Comparison of ENCODE assay signal across 1 cellular context in genomic region chr5:181107699-181108098, GRCh38.
TF ChIP-seq lines count a peak whose summit lies in the region.

No MANE protein-coding gene starts in this region.

TF ChIP-seq in K562, 482 proteins besides CTCF, POLR2A, EP300 and RAD21 (continued from another document and continues in another):
- TF ChIP-seq ZNF318 (IDR thresholded peaks at IDR 0.05; ENCODE audit: borderline replicate concordance in 1 of 2, low read depth in 1 of 2) (0 out of 4 replicates have a peak, but pooled peaks of 1 of the 2 experiments have one; percentile 12), ARNT (IDR thresholded peaks at IDR 0.05) (0 out of 4 replicates have a peak, but pooled peaks of 1 of the 2 experiments have one; percentile 42), ATF7 (IDR thresholded peaks at IDR 0.05) (no peak), NBN (IDR thresholded peaks at IDR 0.05; ENCODE audit: low read depth) (0 out of 2 replicates have a peak, but pooled peaks have one; percentile 65), ZNF24 (IDR thresholded peaks at IDR 0.05) (no peak), PPARD (CRISPR knock-in tag; IDR thresholded peaks at IDR 0.05) (no peak), ZBTB8A (IDR thresholded peaks at IDR 0.05; ENCODE audit: partially characterized antibody) (no peak), BDP1 (IDR thresholded peaks at IDR 0.05; ENCODE audit: insufficient read depth, insufficient read length) (no peak), TCF7L2 (IDR thresholded peaks at IDR 0.05; ENCODE audit: low read depth, low read length) (no peak), ZBTB2 (IDR thresholded peaks at IDR 0.05) (0 out of 2 replicates have a peak, but pooled peaks have one; percentile 35), FOSL1 (tag; conservative IDR thresholded peaks at IDR 0.05) (no peak), PML (IDR thresholded peaks at IDR 0.05; ENCODE audit: low read length) (peak; percentile 72; the same call in 1 of the 2 replicates), RAD51 (IDR thresholded peaks at IDR 0.05; ENCODE audit: borderline replicate concordance, low read depth) (no peak), SMARCA4 (IDR thresholded peaks at IDR 0.05) (peak; percentile 66), AFF4 (CRISPR knock-in tag; IDR thresholded peaks at IDR 0.05) (no peak), TEAD4 (IDR thresholded peaks at IDR 0.05; ENCODE audit: low read length) (peak; percentile 88), TEAD4 (CRISPR knock-in tag; IDR thresholded peaks at IDR 0.05; ENCODE audit: borderline replicate concordance) (no peak), CAMTA2 (CRISPR knock-in tag; conservative IDR thresholded peaks at IDR 0.05) (no peak), FOXA3 (CRISPR knock-in tag; conservative IDR thresholded peaks at IDR 0.05 in 1 of 2, IDR thresholded peaks at IDR 0.05 in 1 of 2) (no peak), ZNF830 (CRISPR knock-in tag; IDR thresholded peaks at IDR 0.05) (no peak), CREM (IDR thresholded peaks at IDR 0.05; ENCODE audit: low read depth) (peak; percentile 77), ZNF398 (CRISPR knock-in tag; IDR thresholded peaks at IDR 0.05) (no peak), RBM25 (IDR thresholded peaks at IDR 0.05; ENCODE audit: low read depth, low read length, severe bottlenecking) (no peak), HNRNPH1 (optimal IDR thresholded peaks at IDR 0.05; ENCODE audit: low read depth, low read length) (no peak), HNRNPK (IDR thresholded peaks at IDR 0.05; ENCODE audit: low read depth, low read length, poor library complexity, severe bottlenecking) (no peak), CUX1 (CRISPR knock-in tag; IDR thresholded peaks at IDR 0.05) (no peak), FOXJ3 (CRISPR knock-in tag; IDR thresholded peaks at IDR 0.05) (no peak), HDAC8 (tag; IDR thresholded peaks at IDR 0.05) (no peak), IRF9 (tag; IDR thresholded peaks at IDR 0.05) (no peak), TCF3 (CRISPR knock-in tag; IDR thresholded peaks at IDR 0.05) (peak; percentile 85), NFE2 (IDR thresholded peaks at IDR 0.05; ENCODE audit: low read depth) (no peak), ATF6 (CRISPR knock-in tag; IDR thresholded peaks at IDR 0.05) (no peak), ILF3 (IDR thresholded peaks at IDR 0.05; ENCODE audit: borderline replicate concordance) (no peak), STAT5A (IDR thresholded peaks at IDR 0.05; ENCODE audit: borderline replicate concordance, low read length) (peak; percentile 37; the same call in 1 of the 2 replicates), FOXP1 (CRISPR knock-in tag; IDR thresholded peaks at IDR 0.05) (no peak), CBX2 (IDR thresholded peaks at IDR 0.05; ENCODE audit: insufficient read depth, low read length, poor library complexity, severe bottlenecking) (no peak), RFX7 (CRISPR knock-in tag; IDR thresholded peaks at IDR 0.05) (no peak), ZKSCAN1 (IDR thresholded peaks at IDR 0.05; ENCODE audit: low read depth, low read length) (no peak)
